16 cellular contexts compared by ENCODE assay signal in the genomic region with DNA sequence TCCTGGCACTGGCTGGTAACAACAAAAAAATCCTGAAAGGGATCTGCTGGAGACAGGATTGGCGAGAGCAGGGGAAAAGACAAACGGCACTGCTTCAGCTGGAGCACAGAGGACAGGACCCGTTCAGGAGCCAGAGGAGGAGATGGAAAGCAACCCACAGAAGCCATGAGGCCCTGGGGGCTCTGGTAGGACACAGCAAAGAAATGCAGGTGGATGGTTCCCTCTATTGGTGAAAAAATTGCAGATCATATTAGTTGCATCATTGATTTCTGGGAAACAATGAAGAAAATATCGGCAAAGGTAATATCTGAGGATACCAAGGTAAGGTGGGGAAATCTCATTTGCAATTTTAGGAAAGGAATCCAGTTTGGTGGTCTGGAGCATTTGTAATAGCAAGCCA. TPM values are rescaled to one million over a fixed set of nuclear protein-coding genes. Genes with fewer than 3 reads are reported as not detected.
DNase-seq lines count a peak whose midpoint lies in the region; ATAC-seq and TF ChIP-seq lines count a peak whose summit lies in the region.
"Had no signal": no experiment of that assay in that cellular context is flagged by ENCODE, and none has a peak within 500 bp of the region (broad histone marks: within the 10 kb centered on the region; RNA-seq: fewer than 3 reads in every experiment).

No MANE protein-coding gene starts in this region.

- no peak overlapping the region for H3K27ac Mint-ChIP-seq in GM23338
- no peak overlapping the region for H3K27ac Mint-ChIP-seq in activated naive CD8-positive, alpha-beta T cell treated with anti-CD3 and anti-CD28 coated beads for 36 hours
- H3K27ac Mint-ChIP-seq: activated naive CD8-positive, alpha-beta T cell; nephron progenitor cell; stimulated activated naive B cell treated with anti-CD40 and anti-IgM and Interleukin-4, amounts not matched to agents 10 μg/mL and 1 μg/mL and 100 μg/mL, for 72 hours had no signal

- H3K36me3 Mint-ChIP-seq in GM23338 (ENCODE audit: low read depth), result no peaks in the 10 kb centered on the region
- H3K36me3 Mint-ChIP-seq in activated naive CD8-positive, alpha-beta T cell treated with anti-CD3 and anti-CD28 coated beads for 36 hours, result no peaks in the 10 kb centered on the region
- H3K36me3 Mint-ChIP-seq: activated naive CD8-positive, alpha-beta T cell; stimulated activated naive B cell treated with anti-CD40 and anti-IgM and Interleukin-4, amounts not matched to agents 10 μg/mL and 1 μg/mL and 100 μg/mL, for 72 hours had no signal

- peaks cover 2% of the 10 kb centered on the region for H3K27me3 Mint-ChIP-seq in GM23338 (ENCODE audit: insufficient read depth, low read depth, poor library complexity)
- peaks cover 10% of the 10 kb centered on the region for H3K27me3 Mint-ChIP-seq in activated naive CD8-positive, alpha-beta T cell treated with anti-CD3 and anti-CD28 coated beads for 36 hours

- H3K4me3 Mint-ChIP-seq in GM23338, result no peak overlapping the region
- H3K4me3 Mint-ChIP-seq in activated naive CD8-positive, alpha-beta T cell treated with anti-CD3 and anti-CD28 coated beads for 36 hours, result no peak overlapping the region
- H3K4me3 Mint-ChIP-seq: activated naive CD8-positive, alpha-beta T cell; nephron progenitor cell; stimulated activated naive B cell treated with anti-CD40 and anti-IgM and Interleukin-4, amounts not matched to agents 10 μg/mL and 1 μg/mL and 100 μg/mL, for 72 hours had no signal

- H4K20me1 ChIP-seq in GM23338 (replicated peaks; ENCODE audit: insufficient read depth) (no peaks in the 10 kb centered on the region), OCI-LY3 (ENCODE audit: insufficient read depth, low read length) (no peaks in the 10 kb centered on the region)

- no peak overlapping the region for H3K4me2 ChIP-seq in GM23338
- H3K4me2 ChIP-seq in OCI-LY3 (ENCODE audit: low read length), result no peak overlapping the region

- DNase-seq in AG04450 (ENCODE audit: low read depth, low spot score), result no peak
- DNase-seq in GM23338 (ENCODE audit: low spot score), result peak; percentile 60
- DNase-seq in epithelial cell of esophagus (ENCODE audit: low read depth), result peak; percentile 8
- no peak for DNase-seq in GM03348 (ENCODE audit: low spot score)
- DNase-seq in inferior parietal cortex (ENCODE audit: extremely low spot score), result no peak
- no peak for DNase-seq in activated naive CD8-positive, alpha-beta T cell treated with anti-CD3 and anti-CD28 coated beads for 36 hours
- DNase-seq: activated CD8-positive, alpha-beta memory T cell treated with anti-CD3 and anti-CD28 coated beads, Interleukin-2, amount 50 U/mL, for 48 hours; central memory CD4-positive, alpha-beta T cell; DMS153; nephron progenitor cell; SIG-M5; stimulated activated naive B cell treated with anti-CD40 and anti-IgM and Interleukin-4, amounts not matched to agents 10 μg/mL and 1 μg/mL and 100 μg/mL, for 72 hours had no signal

- TF ChIP-seq CTCF in AG04450 (IDR thresholded peaks at IDR 0.05; ENCODE audit: low read depth, low read length), result 0 out of 2 replicates have a peak, but pooled peaks have one; percentile 11
- TF ChIP-seq CTCF in GM23338 (conservative IDR thresholded peaks at IDR 0.05; ENCODE audit: low read depth in 2 of 2), result peak; percentile 59 to 66
- TF ChIP-seq CTCF in OCI-LY3 (IDR thresholded peaks at IDR 0.05; ENCODE audit: low read depth, low read length), result peak; percentile 48
- TF ChIP-seq CTCF in epithelial cell of esophagus (IDR thresholded peaks at IDR 0.05; ENCODE audit: insufficient read depth, low read depth, low read length, missing control alignments), result no peak

- H3K36me3 ChIP-seq in GM23338 (ENCODE audit: insufficient read depth), result no peaks in the 10 kb centered on the region
- no peaks in the 10 kb centered on the region for H3K36me3 ChIP-seq in OCI-LY3 (replicated peaks; ENCODE audit: low read depth, low read length)
- H3K36me3 ChIP-seq: vagina had no signal

- no peaks in the 10 kb centered on the region for H3F3A ChIP-seq in GM23338 (replicated peaks; ENCODE audit: low read depth)

- ATAC-seq in GM23338 (peak; percentile 88), HG03565 (IDR thresholded peaks at IDR 0.05; ENCODE audit: unreplicated experiment) (no peak)
- ATAC-seq: stimulated activated naive B cell treated with anti-CD40 and anti-IgM and Interleukin-4, amounts not matched to agents 10 μg/mL and 1 μg/mL and 100 μg/mL, for 72 hours had no signal

- no peak overlapping the region for H2AFZ ChIP-seq in GM23338
- H2AFZ ChIP-seq in OCI-LY3 (ENCODE audit: low read depth, low read length), result no peak overlapping the region

- no peaks in the 10 kb centered on the region for H3K79me2 ChIP-seq in GM23338 (replicated peaks; ENCODE audit: insufficient read depth)
- H3K79me2 ChIP-seq in OCI-LY3 (ENCODE audit: low read length), result no peaks in the 10 kb centered on the region

- no peaks in the 10 kb centered on the region for H3K9me2 ChIP-seq in GM23338 (ENCODE audit: insufficient read depth)

- H3K9ac ChIP-seq in OCI-LY3 (ENCODE audit: low read length), result no peak overlapping the region

- H3K4me1 ChIP-seq in GM23338 (ENCODE audit: insufficient read depth), result no peaks in the 10 kb centered on the region
- H3K4me1 ChIP-seq in OCI-LY3 (ENCODE audit: low read length), result peaks cover 5% of the 10 kb centered on the region
- H3K4me1 ChIP-seq: vagina had no signal

- H3K4me3 ChIP-seq in AG04450 (ENCODE audit: low read depth, low read length), result no peak overlapping the region
- no peak overlapping the region for H3K4me3 ChIP-seq in GM23338
- no peak overlapping the region for H3K4me3 ChIP-seq in OCI-LY3 (ENCODE audit: low read length)
- H3K4me3 ChIP-seq in epithelial cell of esophagus (ENCODE audit: low read length), result no peak overlapping the region
- H3K4me3 ChIP-seq: vagina had no signal

- H3K27ac ChIP-seq in AG04450 (ENCODE audit: low read depth, low read length), result no peak overlapping the region
- no peak overlapping the region for H3K27ac ChIP-seq in GM23338 (ENCODE audit: low read depth)
- H3K27ac ChIP-seq in OCI-LY3 (ENCODE audit: low read length), result no peak overlapping the region
- H3K27ac ChIP-seq: vagina had no signal

- H3K9me3 ChIP-seq in AG04450 (ENCODE audit: control insufficient read depth, insufficient read depth, low read length) (no peaks in the 10 kb centered on the region), OCI-LY3 (ENCODE audit: insufficient read depth, low read length) (no peaks in the 10 kb centered on the region)
- H3K9me3 ChIP-seq: vagina had no signal

- CTCF ChIA-PET in AG04450 (lab: Charles Lee), result interaction anchor here (1.1 to 4.1 kb wide), 6 partner anchors 9 to 430 kb away, joined by 3 to 16 read pairs (median 10); no protein-coding TSS in a partner anchor

- peaks cover 2% of the 10 kb centered on the region for H3K27me3 ChIP-seq in AG04450 (ENCODE audit: control insufficient read depth, insufficient read depth, low read length)
- no peaks in the 10 kb centered on the region for H3K27me3 ChIP-seq in GM23338 (ENCODE audit: insufficient read depth)
- peaks cover 16% of the 10 kb centered on the region for H3K27me3 ChIP-seq in OCI-LY3 (ENCODE audit: low read depth, low read length)
- H3K27me3 ChIP-seq: vagina had no signal

- POLR2A ChIA-PET in AG04450 (lab: Yijun Ruan, JAX), result no interaction called here

- peaks cover 7% of the 10 kb centered on the region; the same call in 2 of the 3 replicates for H3K4me1 Mint-ChIP-seq in GM23338
- no peaks in the 10 kb centered on the region for H3K4me1 Mint-ChIP-seq in activated naive CD8-positive, alpha-beta T cell treated with anti-CD3 and anti-CD28 coated beads for 36 hours
- H3K4me1 Mint-ChIP-seq: nephron progenitor cell; stimulated activated naive B cell treated with anti-CD40 and anti-IgM and Interleukin-4, amounts not matched to agents 10 μg/mL and 1 μg/mL and 100 μg/mL, for 72 hours had no signal

- no peaks in the 10 kb centered on the region for H3K9me3 Mint-ChIP-seq in GM23338
- H3K9me3 Mint-ChIP-seq in activated naive CD8-positive, alpha-beta T cell treated with anti-CD3 and anti-CD28 coated beads for 36 hours, result no peaks in the 10 kb centered on the region
- H3K9me3 Mint-ChIP-seq: nephron progenitor cell; stimulated activated naive B cell treated with anti-CD40 and anti-IgM and Interleukin-4, amounts not matched to agents 10 μg/mL and 1 μg/mL and 100 μg/mL, for 72 hours had no signal

TF ChIP-seq in GM23338, 12 proteins besides CTCF, POLR2A, EP300 and RAD21 (continues in another document):
- TF ChIP-seq JUNB (IDR thresholded peaks at IDR 0.05; ENCODE audit: unreplicated experiment) (no peak), REST (IDR thresholded peaks at IDR 0.05; ENCODE audit: unreplicated experiment) (no peak), EZH2 (IDR thresholded peaks at IDR 0.05; ENCODE audit: low read depth, unreplicated experiment) (no peak)

RNA-seq across cellular contexts. Expression of gene TPP2, which starts 25.7 kb away (rescaled TPM):
- polyA plus RNA-seq in AG04450 (2011; rRNA removed) (40.9 and 49.8 TPM in 2 replicates), GM23338 (2016; fragmentation: Nextera tagmentation; extraction: Ambion mirVana) (47.2 and 56.6 TPM in 2 replicates)
- polyA minus RNA-seq in AG04450 (2011; rRNA and poly(A)+ RNA removed), result 34.7 and 49.4 TPM in 2 replicates
- 91.9 and 111 TPM in 2 replicates for total RNA-seq in GM23338 (2014; rRNA removed; shearing (Covaris generic))
- 10 to 100 TPM; 78.4 to 84.0 TPM for total RNA-seq in activated naive CD8-positive, alpha-beta T cell treated with anti-CD3 and anti-CD28 coated beads for 36 hours

Comparison
In these comparisons a context has a peak if more than half of its experiments do, and no peak if none do; other contexts are left out.
1. DNase-seq: peak in GM23338 (single experiment) and epithelial cell of esophagus (single experiment); none in AG04450 (single experiment), GM03348 (single experiment), inferior parietal cortex (single experiment) and activated naive CD8-positive, alpha-beta T cell treated with anti-CD3 and anti-CD28 coated beads for 36 hours (single experiment).